ENCODE assay signal across 21 cellular contexts in genomic region chr9:37946971-37947370, GRCh38. TPM values are rescaled to one million over a fixed set of nuclear protein-coding genes. Genes with fewer than 3 reads are reported as not detected.
DNase-seq lines count a peak whose midpoint lies in the region; ATAC-seq and TF ChIP-seq lines count a peak whose summit lies in the region.
"Had no signal": no experiment of that assay in that cellular context is flagged by ENCODE, and none has a peak within 500 bp of the region (broad histone marks: within the 10 kb centered on the region; RNA-seq: fewer than 3 reads in every experiment).

No MANE protein-coding gene starts in this region.

- H3K36me3 Mint-ChIP-seq in neural crest cell (ENCODE audit: low read depth) (no peaks in the 10 kb centered on the region), immature natural killer cell (peaks cover 0 to 7% (median 0%) of the 10 kb centered on the region in 3 donors)
- peaks cover 2 to 7% of the 10 kb centered on the region in 2 donors for H3K36me3 Mint-ChIP-seq in stimulated activated naive B cell treated with anti-CD40 and anti-IgM and Interleukin-4, amounts not matched to agents 10 μg/mL and 1 μg/mL and 100 μg/mL, for 72 hours

- H3K27ac Mint-ChIP-seq in neural crest cell (ENCODE audit: unreplicated experiment) (peak overlapping the region; percentile 87), immature natural killer cell (no peak overlapping the region)
- H3K27ac Mint-ChIP-seq in stimulated activated naive B cell treated with anti-CD40 and anti-IgM and Interleukin-4, amounts not matched to agents 10 μg/mL and 1 μg/mL and 100 μg/mL, for 72 hours, result peak overlapping the region; percentile 14
- H3K27ac Mint-ChIP-seq: CD4-positive, alpha-beta T cell had no signal

- H3K27ac ChIP-seq in BLaER1 treated with 17β-estradiol and CSF1 and Interleukin-3, amounts not matched to agents 10 nM and 100 nM, result no peak overlapping the region
- H3K27ac ChIP-seq in RWPE1 (peak overlapping the region; percentile 93; the same call in 1 of the 2 replicates), foreskin keratinocyte (no peak overlapping the region)

- no peak for ATAC-seq in stimulated activated naive B cell treated with anti-CD40 and anti-IgM and Interleukin-4, amounts not matched to agents 10 μg/mL and 1 μg/mL and 100 μg/mL, for 72 hours (replicated peaks)
- ATAC-seq in GM18520 (IDR thresholded peaks at IDR 0.05; ENCODE audit: unreplicated experiment) (no peak), foreskin keratinocyte (no peak)
- ATAC-seq: HCT116, HepG2, K562, PC-3 had no signal

- no peaks in the 10 kb centered on the region for H3K9me3 Mint-ChIP-seq in neural crest cell
- H3K9me3 Mint-ChIP-seq in stimulated activated naive B cell treated with anti-CD40 and anti-IgM and Interleukin-4, amounts not matched to agents 10 μg/mL and 1 μg/mL and 100 μg/mL, for 72 hours, result peaks cover 0 to 1% of the 10 kb centered on the region in 2 donors
- no peaks in the 10 kb centered on the region for H3K9me3 Mint-ChIP-seq in immature natural killer cell
- H3K9me3 Mint-ChIP-seq: CD4-positive, alpha-beta T cell had no signal

- peaks cover 0 to 4% (median 0%) of the 10 kb centered on the region in 11 experiments; a peak in 2 of 22 replicates for H3K27me3 ChIP-seq in BLaER1 treated with 17β-estradiol and CSF1 and Interleukin-3, amounts not matched to agents 10 nM and 100 nM
- no peaks in the 10 kb centered on the region for H3K27me3 ChIP-seq in foreskin keratinocyte

- H3K4me3 Mint-ChIP-seq in neural crest cell (no peak overlapping the region), immature natural killer cell (no peak overlapping the region)
- no peak overlapping the region for H3K4me3 Mint-ChIP-seq in stimulated activated naive B cell treated with anti-CD40 and anti-IgM and Interleukin-4, amounts not matched to agents 10 μg/mL and 1 μg/mL and 100 μg/mL, for 72 hours
- H3K4me3 Mint-ChIP-seq: CD4-positive, alpha-beta T cell had no signal

- no peak for TF ChIP-seq CTCF in RWPE1 (conservative IDR thresholded peaks at IDR 0.05; ENCODE audit: low read depth)
- TF ChIP-seq CTCF in neural crest cell (conservative IDR thresholded peaks at IDR 0.05), result no peak
- no peak for TF ChIP-seq CTCF in foreskin keratinocyte (conservative IDR thresholded peaks at IDR 0.05)

- peaks cover 0 to 28% (median 0%) of the 10 kb centered on the region in 11 experiments; a peak in 9 of 22 replicates for H4K20me1 ChIP-seq in BLaER1 treated with 17β-estradiol and CSF1 and Interleukin-3, amounts not matched to agents 10 nM and 100 nM

- peaks cover 3% of the 10 kb centered on the region for H3K27me3 Mint-ChIP-seq in neural crest cell (ENCODE audit: low read depth)
- H3K27me3 Mint-ChIP-seq in stimulated activated naive B cell treated with anti-CD40 and anti-IgM and Interleukin-4, amounts not matched to agents 10 μg/mL and 1 μg/mL and 100 μg/mL, for 72 hours, result peaks cover 0 to 8% of the 10 kb centered on the region in 2 donors
- peaks cover 0 to 3% (median 3%) of the 10 kb centered on the region in 3 donors for H3K27me3 Mint-ChIP-seq in immature natural killer cell (ENCODE audit: low read depth in 3 of 3)
- H3K27me3 Mint-ChIP-seq: CD4-positive, alpha-beta T cell had no signal

- no peaks in the 10 kb centered on the region for H3K9me3 ChIP-seq in BLaER1 treated with 17β-estradiol and CSF1 and Interleukin-3, amounts not matched to agents 10 nM and 100 nM (replicated peaks in 1 of 11)

- H3K4me1 Mint-ChIP-seq in neural crest cell, result peaks cover 8% of the 10 kb centered on the region
- no peaks in the 10 kb centered on the region for H3K4me1 Mint-ChIP-seq in stimulated activated naive B cell treated with anti-CD40 and anti-IgM and Interleukin-4, amounts not matched to agents 10 μg/mL and 1 μg/mL and 100 μg/mL, for 72 hours
- no peaks in the 10 kb centered on the region for H3K4me1 Mint-ChIP-seq in immature natural killer cell

- DNase-seq in RWPE1 (ENCODE audit: low spot score) (no peak), neural crest cell (ENCODE audit: low read depth, low spot score) (no peak), foreskin keratinocyte (no peak), immature natural killer cell (no peak)
- DNase-seq in stimulated activated naive B cell treated with anti-CD40 and anti-IgM and Interleukin-4, amounts not matched to agents 10 μg/mL and 1 μg/mL and 100 μg/mL, for 72 hours, result no peak
- DNase-seq: CD4-positive, alpha-beta T cell; DMS53; MV-4-11; NCI-H1105; NCI-H1436 treated with DMSO at 0.1 percent for 48 hours; NCI-H187 treated with DMSO at 0.1 percent for 48 hours; NCI-H524 treated with DMSO at 0.1 percent for 48 hours; NCI-H774; NK-92 treated with Interleukin-12 subunit alpha and Interleukin-12 subunit beta, amount 100 ng/mL, for 24 hours; PC-3; SHP77 had no signal

- peak overlapping the region in 10 of 11 experiments; percentile 59 to 92 (median 81); a peak in 18 of 22 replicates for H3K4me2 ChIP-seq in BLaER1 treated with 17β-estradiol and CSF1 and Interleukin-3, amounts not matched to agents 10 nM and 100 nM

- H3K4me3 ChIP-seq in BLaER1 treated with 17β-estradiol and CSF1 and Interleukin-3, amounts not matched to agents 10 nM and 100 nM, result peak overlapping the region in 1 of 10 experiments; percentile 14; a peak in 2 of 20 replicates
- H3K4me3 ChIP-seq: K562 had no signal

- H3K9ac ChIP-seq in BLaER1 treated with 17β-estradiol and CSF1 and Interleukin-3, amounts not matched to agents 10 nM and 100 nM, result peak overlapping the region in 2 of 11 experiments; percentile 27 to 29; a peak in 1 of 22 replicates

- peaks cover 0 to 24% (median 0%) of the 10 kb centered on the region in 11 experiments; a peak in 2 of 22 replicates for H3K36me3 ChIP-seq in BLaER1 treated with 17β-estradiol and CSF1 and Interleukin-3, amounts not matched to agents 10 nM and 100 nM

- peaks cover 24 to 87% (median 65%) of the 10 kb centered on the region in 10 experiments for H3K4me1 ChIP-seq in BLaER1 treated with 17β-estradiol and CSF1 and Interleukin-3, amounts not matched to agents 10 nM and 100 nM
- H3K4me1 ChIP-seq in foreskin keratinocyte, result peaks cover 25% of the 10 kb centered on the region

- POLR2A ChIA-PET in RWPE1 (lab: Yijun Ruan, JAX; ENCODE audit: low non-redundant PET), result interaction anchor here (0.5 kb wide), 1 partner anchor 96 kb away, joined by 3 read pairs; no protein-coding TSS in a partner anchor

- CTCF ChIA-PET in RWPE1 (lab: Yijun Ruan, JAX), result no interaction called here

RNA-seq across cellular contexts. Expression of gene SLC25A51, which starts 43.0 kb away (rescaled TPM):
- total RNA-seq in neural crest cell, result 32.5 and 33.0 TPM in 2 replicates
- 31.1 and 31.8 TPM in 2 replicates for total RNA-seq in foreskin keratinocyte
- 7.8 and 9.1 TPM in 2 replicates for polyA plus RNA-seq in foreskin keratinocyte
- 10 to 100 TPM in 2 of 3 donors, 1 to 10 TPM in 1; 3.6 to 12.5 (median 10.7) TPM for polyA plus RNA-seq in immature natural killer cell

Comparison
In these comparisons a context has a peak if more than half of its experiments do, and no peak if none do; other contexts are left out.
1. H3K27ac Mint-ChIP-seq: peak in neural crest cell (single experiment) and stimulated activated naive B cell treated with anti-CD40 and anti-IgM and Interleukin-4, amounts not matched to agents 10 μg/mL and 1 μg/mL and 100 μg/mL, for 72 hours (single experiment); none in immature natural killer cell (0 of 6).